36 cellular contexts compared by ENCODE assay signal in the genomic region with DNA sequence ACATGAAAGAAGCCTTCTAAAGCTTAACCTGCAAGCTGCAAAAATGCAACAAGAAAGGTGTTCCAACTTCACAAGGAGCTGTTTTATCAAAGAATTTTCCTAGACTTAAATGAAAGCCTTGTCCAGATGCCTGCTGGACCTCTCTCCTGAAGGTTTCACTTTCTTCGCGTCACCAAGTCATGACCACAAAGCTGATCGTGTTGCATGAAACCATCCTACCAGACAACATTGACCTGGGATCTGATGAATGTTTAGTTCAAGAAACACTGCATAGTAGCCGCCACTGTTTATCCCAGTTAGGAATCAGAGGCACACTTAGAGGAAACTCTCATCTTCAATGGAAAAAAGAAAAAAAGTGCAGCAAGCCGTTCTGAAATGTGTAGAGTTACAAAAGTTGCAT. TPM values are rescaled to one million over a fixed set of nuclear protein-coding genes. Genes with fewer than 3 reads are reported as not detected.
"Had no signal": no experiment of that assay in that cellular context is flagged by ENCODE, and none has a peak within 500 bp of the region (broad histone marks: within the 10 kb centered on the region; RNA-seq: fewer than 3 reads in every experiment).

No MANE protein-coding gene starts in this region.

- H3K36me3 ChIP-seq: brain microvascular endothelial cell, esophagus squamous epithelium, WERI-Rb-1 had no signal

- ATAC-seq: activated CD4-positive, CD25-positive, alpha-beta regulatory T cell treated with anti-CD3 and anti-CD28 coated beads, Interleukin-2, amount 50 U/mL, for 24 hours; activated CD8-positive, alpha-beta T cell treated with anti-CD3 and anti-CD28 coated beads for 36 hours; activated T-cell treated with anti-CD3 and anti-CD28 coated beads, Interleukin-2, amount 50 U/mL, for 4 hours; activated T-helper 17 cell treated with anti-CD3 and anti-CD28 coated beads, Interleukin-2, amount 50 U/mL, for 72 hours; T-cell had no signal

- H3K4me1 Mint-ChIP-seq: activated B cell treated with CpG ODN at 0.5 μM for 24 hours; activated T-helper 17 cell treated with anti-CD3 and anti-CD28 coated beads, Interleukin-2, amount 50 U/mL, for 72 hours; central memory CD8-positive, alpha-beta T cell; T-cell had no signal

- H3K27ac Mint-ChIP-seq: activated B cell treated with CpG ODN at 0.5 μM for 24 hours; activated CD8-positive, alpha-beta T cell treated with anti-CD3 and anti-CD28 coated beads for 36 hours; activated naive CD8-positive, alpha-beta T cell; activated T-helper 17 cell treated with anti-CD3 and anti-CD28 coated beads, Interleukin-2, amount 50 U/mL, for 72 hours; dendritic cell treated with granulocyte-macrophage colony-stimulating factor and Interleukin-4, amounts not matched to agents 40 ng/mL and 50 ng/mL, for 4 days; T-cell; T-helper 1 cell treated with Interleukin-12 subunit alpha and Interleukin-12 subunit beta and Interleukin-4 antibody, amounts not matched to agents 30 μg/mL and 1 μg/mL, for 36 hours had no signal

- DNase-seq: activated B cell treated with CpG ODN at 0.5 μM for 24 hours; activated CD4-positive, alpha-beta T cell treated with anti-CD3 and anti-CD28 coated beads for 48 hours; activated CD4-positive, alpha-beta T cell treated with anti-CD3 and anti-CD28 coated beads, Interleukin-2, amount 50 U/mL, for 1 hour; activated CD4-positive, alpha-beta T cell treated with anti-CD3 and anti-CD28 coated beads, Interleukin-2, amount 50 U/mL, for 48 hours; activated CD8-positive, alpha-beta memory T cell treated with anti-CD3 and anti-CD28 coated beads for 24 hours; activated CD8-positive, alpha-beta T cell treated with anti-CD3 and anti-CD28 coated beads for 36 hours; activated effector memory CD4-positive, alpha-beta T cell treated with Interleukin-2 at 50 U/mL for 16 hours; activated gamma-delta T cell treated with Interleukin-2 at 50 U/mL for 16 hours; activated naive CD4-positive, alpha-beta T cell treated with anti-CD3 and anti-CD28 coated beads, Interleukin-2, amount 50 U/mL, for 16 hours; activated naive CD4-positive, alpha-beta T cell treated with Interleukin-2 at 50 U/mL for 16 hours; activated T-cell treated with anti-CD3 and anti-CD28 coated beads, Interleukin-2, amount 50 U/mL, for 4 hours; amniotic stem cell; brain microvascular endothelial cell; dorsolateral prefrontal cortex; effector memory CD4-positive, alpha-beta T cell; esophagus squamous epithelium; SW 1271; T-cell; T-helper 9 cell; WERI-Rb-1 had no signal

- H3K27ac ChIP-seq: brain microvascular endothelial cell, coronary artery, dorsolateral prefrontal cortex, epithelial cell of prostate, esophagus squamous epithelium, WERI-Rb-1 had no signal

- H3K36me3 Mint-ChIP-seq: activated naive CD8-positive, alpha-beta T cell; T-cell had no signal

- H3K4me3 ChIP-seq: coronary artery, dorsolateral prefrontal cortex, esophagus squamous epithelium had no signal

- H3K27me3 ChIP-seq: brain microvascular endothelial cell had no signal

- H3K9me3 Mint-ChIP-seq: activated B cell treated with CpG ODN at 0.5 μM for 24 hours; activated CD8-positive, alpha-beta T cell treated with anti-CD3 and anti-CD28 coated beads for 36 hours; activated T-cell treated with anti-CD3 and anti-CD28 coated beads, Interleukin-2, amount 50 U/mL, for 4 hours; activated T-helper 17 cell treated with anti-CD3 and anti-CD28 coated beads, Interleukin-2, amount 50 U/mL, for 72 hours; central memory CD8-positive, alpha-beta T cell; dendritic cell treated with granulocyte-macrophage colony-stimulating factor and Interleukin-4, amounts not matched to agents 40 ng/mL and 50 ng/mL, for 4 days; T-cell; T-helper 1 cell treated with Interleukin-12 subunit alpha and Interleukin-12 subunit beta and Interleukin-4 antibody, amounts not matched to agents 30 μg/mL and 1 μg/mL, for 36 hours had no signal

- H3K4me1 ChIP-seq: esophagus squamous epithelium had no signal

- H3K9me3 ChIP-seq: esophagus squamous epithelium had no signal

- H3K4me3 Mint-ChIP-seq: activated B cell treated with CpG ODN at 0.5 μM for 24 hours; activated CD8-positive, alpha-beta T cell treated with anti-CD3 and anti-CD28 coated beads for 36 hours; activated naive CD8-positive, alpha-beta T cell; activated T-cell treated with anti-CD3 and anti-CD28 coated beads, Interleukin-2, amount 50 U/mL, for 4 hours; activated T-helper 17 cell treated with anti-CD3 and anti-CD28 coated beads, Interleukin-2, amount 50 U/mL, for 72 hours; central memory CD8-positive, alpha-beta T cell; dendritic cell treated with granulocyte-macrophage colony-stimulating factor and Interleukin-4, amounts not matched to agents 40 ng/mL and 50 ng/mL, for 4 days; T-cell; T-helper 1 cell treated with Interleukin-12 subunit alpha and Interleukin-12 subunit beta and Interleukin-4 antibody, amounts not matched to agents 30 μg/mL and 1 μg/mL, for 36 hours had no signal

RNA-seq across cellular contexts. Expression of gene PAX3, which starts 26.9 kb away (rescaled TPM):
- total RNA-seq: activated B cell treated with CpG ODN at 0.5 μM for 24 hours; activated CD8-positive, alpha-beta T cell treated with anti-CD3 and anti-CD28 coated beads for 36 hours; activated T-cell treated with anti-CD3 and anti-CD28 coated beads, Interleukin-2, amount 50 U/mL, for 4 hours; activated T-helper 17 cell treated with anti-CD3 and anti-CD28 coated beads, Interleukin-2, amount 50 U/mL, for 72 hours; astrocyte; bronchial epithelial cell; endothelial cell of umbilical vein; esophagus squamous epithelium; fibroblast of lung; fibroblast of villous mesenchyme; frontal cortex; T-cell; T-helper 2 cell treated with Interferon-gamma antibody and Interleukin-4, amounts not matched to agents 100 ng/mL and 5 ng/mL, for 36 hours had no signal
- polyA plus RNA-seq: endothelial cell of umbilical vein, esophagus, fibroblast of lung had no signal
